10 cellular contexts compared by ENCODE assay signal in the genomic region with DNA sequence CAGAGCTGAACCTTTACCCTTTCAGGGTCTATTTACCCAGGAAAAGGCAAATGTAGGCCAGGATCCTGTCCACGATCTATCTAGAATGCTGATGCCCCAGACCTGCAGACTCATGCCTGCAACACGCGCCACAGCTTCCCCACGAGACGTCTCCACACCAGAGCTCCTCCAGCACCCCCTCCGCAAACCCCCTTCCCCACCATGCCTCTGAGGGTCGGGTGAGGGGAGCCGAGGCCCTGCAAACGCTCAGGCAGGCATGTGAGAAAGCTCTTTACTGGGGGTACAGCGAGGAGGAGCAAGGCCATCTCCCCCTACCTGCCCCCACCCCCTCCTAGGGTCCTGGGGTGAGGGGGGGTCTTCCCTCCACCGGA. TPM values are rescaled to one million over a fixed set of nuclear protein-coding genes. Genes with fewer than 3 reads are reported as not detected.
A peak's percentile ranks its signal among the peaks of the same experiment; 100 is the strongest.
DNase-seq lines count a peak whose midpoint lies in the region; TF ChIP-seq lines count a peak whose summit lies in the region.
"Had no signal": no experiment of that assay in that cellular context is flagged by ENCODE, and none has a peak within 500 bp of the region (broad histone marks: within the 10 kb centered on the region; RNA-seq: fewer than 3 reads in every experiment).

No MANE protein-coding gene starts in this region.

- no peaks in the 10 kb centered on the region for H3K79me2 ChIP-seq in fibroblast of lung (ENCODE audit: control insufficient read depth, insufficient read depth, low read length)

- H3K36me3 ChIP-seq in A673 (ENCODE audit: insufficient read depth, low read length, poor library complexity, severe bottlenecking) (peaks cover 4% of the 10 kb centered on the region), fibroblast of lung (ENCODE audit: control insufficient read depth, insufficient read depth, low read length) (peaks cover 13% of the 10 kb centered on the region), neuronal stem cell (replicated peaks in 1 of 2; ENCODE audit: control insufficient read depth in 2 of 2, insufficient read depth in 2 of 2, low read length in 2 of 2) (peaks cover 29 to 51% of the 10 kb centered on the region in 2 donors)

- no peak overlapping the region for H3K23ac ChIP-seq in neuronal stem cell (ENCODE audit: low read depth, low read length, poor library complexity)

- peak overlapping the region; percentile 15 for H3K18ac ChIP-seq in neuronal stem cell (ENCODE audit: low read length)

- H3K4me2 ChIP-seq in fibroblast of lung (ENCODE audit: extremely low read depth, insufficient read depth, low read length), result peak overlapping the region; percentile 82
- peak overlapping the region; percentile 48 for H3K4me2 ChIP-seq in neuronal stem cell (ENCODE audit: insufficient read depth, low read length, poor library complexity, severe bottlenecking)

- H2BK120ac ChIP-seq in neuronal stem cell (ENCODE audit: low read depth, low read length), result no peak overlapping the region

- H3K9ac ChIP-seq in fibroblast of lung (ENCODE audit: insufficient read depth, low read length), result no peak overlapping the region
- H3K9ac ChIP-seq in neuronal stem cell (ENCODE audit: low read depth, low read length, poor library complexity), result no peak overlapping the region

- no peak overlapping the region for H4K91ac ChIP-seq in neuronal stem cell (ENCODE audit: low read depth, low read length, poor library complexity)

- no peak overlapping the region for H2BK12ac ChIP-seq in neuronal stem cell (ENCODE audit: low read length)

- H2BK5ac ChIP-seq in neuronal stem cell (ENCODE audit: low read length), result no peak overlapping the region

- POLR2A ChIA-PET in A673 (lab: Charles Lee; ENCODE audit: low non-redundant PET), result no interaction called here

- intact Hi-C loops in A673 (cut with micrococcal nuclease; ENCODE audit: unreplicated experiment), result no loop called here

- no peaks in the 10 kb centered on the region for H4K20me1 ChIP-seq in fibroblast of lung (ENCODE audit: control insufficient read depth, extremely low read depth, insufficient read depth, low read length)

- H3K27ac ChIP-seq in A673 (ENCODE audit: low read depth, low read length, poor library complexity, severe bottlenecking) (peak overlapping the region; percentile 16), fibroblast of lung (ENCODE audit: insufficient read depth, low read length) (no peak overlapping the region), neuronal stem cell (replicated peaks; ENCODE audit: low read length) (peak overlapping the region; percentile 58)
- H3K27ac ChIP-seq: foreskin keratinocyte, SK-N-MC had no signal

- BruUV-seq in A673 (replicated peaks; lab: Mats Ljungman, UMichigan), result no TSS peak

- TF ChIP-seq CTCF in A673 (conservative IDR thresholded peaks at IDR 0.05; ENCODE audit: low read depth, low read length) (no peak), LNCaP clone FGC (IDR thresholded peaks at IDR 0.05; ENCODE audit: control insufficient read depth, extremely low read depth, insufficient read depth) (no peak), fibroblast of lung (conservative IDR thresholded peaks at IDR 0.05 in 1 of 2, IDR thresholded peaks at IDR 0.05 in 1 of 2; ENCODE audit: low read depth in 1 of 2, low read length in 2 of 2) (no peak)

- no peak overlapping the region for H2BK15ac ChIP-seq in neuronal stem cell (ENCODE audit: low read length)

- no peak overlapping the region for H2AK5ac ChIP-seq in neuronal stem cell (ENCODE audit: low read depth, low read length)

- H3K4me1 ChIP-seq in A673 (ENCODE audit: insufficient read depth, low read length, poor library complexity, severe bottlenecking) (no peaks in the 10 kb centered on the region), fibroblast of lung (ENCODE audit: control insufficient read depth, extremely low read depth, insufficient read depth, low read length) (peaks cover 2% of the 10 kb centered on the region), neuronal stem cell (ENCODE audit: control insufficient read depth in 2 of 2, insufficient read depth in 1 of 2, low read depth in 1 of 2, low read length in 2 of 2) (peaks cover 12 to 14% of the 10 kb centered on the region in 2 donors)
- H3K4me1 ChIP-seq: foreskin keratinocyte had no signal

- H3K9me3 ChIP-seq in A673 (ENCODE audit: low read depth, low read length, poor library complexity, severe bottlenecking), result no peaks in the 10 kb centered on the region
- H3K9me3 ChIP-seq in fibroblast of lung (ENCODE audit: control insufficient read depth, insufficient read depth, low read depth, low read length), result no peaks in the 10 kb centered on the region
- peaks cover 0 to 2% of the 10 kb centered on the region in 2 donors for H3K9me3 ChIP-seq in neuronal stem cell (replicated peaks in 1 of 2; ENCODE audit: control insufficient read depth in 2 of 2, insufficient read depth in 1 of 2, low read depth in 1 of 2, low read length in 2 of 2)

- DNase-seq in A673 (ENCODE audit: low spot score), result no peak
- no peak for DNase-seq in LNCaP clone FGC (ENCODE audit: low read depth)
- DNase-seq in fibroblast of lung (ENCODE audit: low read depth in 2 of 2), result no peak
- no peak for DNase-seq in neuronal stem cell (ENCODE audit: low spot score)
- DNase-seq in NCI-H1930 (lab: John Stamatoyannopoulos, UW), result no peak
- DNase-seq in DMS153 treated with DMSO at 0.1 percent for 48 hours (lab: John Stamatoyannopoulos, UW; ENCODE audit: unreplicated experiment), result no peak
- no peak for DNase-seq in cerebellum (ENCODE audit: low spot score)
- DNase-seq in stimulated activated CD4-positive, alpha-beta T cell treated with anti-CD3 and anti-CD28 coated beads, Interleukin-2, amount 100 ng/mL, for 48 hours, result no peak

- no CpG with 5 or more reads among the region's 11 CpGs for WGBS in neuronal stem cell (ENCODE audit: extremely low coverage in 2 of 2, insufficient read length in 2 of 2, insufficient replicate concordance in 1 of 2), 2 donors

- peaks cover 11% of the 10 kb centered on the region for H3K79me1 ChIP-seq in neuronal stem cell (ENCODE audit: low read depth, low read length)

- H2AFZ ChIP-seq in fibroblast of lung (ENCODE audit: low read length), result no peak overlapping the region
- peak overlapping the region; percentile 53 for H2AFZ ChIP-seq in neuronal stem cell (ENCODE audit: low read length)

- H4K8ac ChIP-seq in neuronal stem cell (ENCODE audit: low read depth, low read length), result no peak overlapping the region

- H3K27me3 ChIP-seq in A673 (replicated peaks; ENCODE audit: insufficient read depth, low read depth, low read length, poor library complexity), result no peaks in the 10 kb centered on the region
- no peaks in the 10 kb centered on the region for H3K27me3 ChIP-seq in fibroblast of lung (ENCODE audit: control insufficient read depth, insufficient read depth, low read length)
- H3K27me3 ChIP-seq in neuronal stem cell (ENCODE audit: control insufficient read depth in 3 of 3, insufficient read depth in 3 of 3, low read depth in 1 of 3, low read length in 3 of 3), result no peaks in the 10 kb centered on the region
- H3K27me3 ChIP-seq: foreskin keratinocyte had no signal

- H3K4ac ChIP-seq in neuronal stem cell (ENCODE audit: low read length), result no peak overlapping the region

- no peak overlapping the region for H3K4me3 ChIP-seq in A673 (ENCODE audit: low read depth, low read length, poor library complexity, severe bottlenecking)
- peak overlapping the region; percentile 94 for H3K4me3 ChIP-seq in LNCaP clone FGC (ENCODE audit: low read depth, low read length)
- H3K4me3 ChIP-seq in fibroblast of lung (replicated peaks in 1 of 4; ENCODE audit: control extremely low read depth in 1 of 4, insufficient read depth in 1 of 4, low read depth in 3 of 4, low read length in 4 of 4), result no peak overlapping the region
- H3K4me3 ChIP-seq in neuronal stem cell (ENCODE audit: low read length in 2 of 2), result no peak overlapping the region
- H3K4me3 ChIP-seq: SK-N-MC had no signal

- no peak overlapping the region for H3K14ac ChIP-seq in neuronal stem cell (ENCODE audit: low read length)

- CTCF ChIA-PET in A673 (lab: Charles Lee), result no interaction called here

RNA-seq across cellular contexts. Expression of gene DYRK1B, which starts 8.9 kb away (rescaled TPM):
- total RNA-seq in A673 (2021) (16.0 and 19.0 TPM in 2 replicates), fibroblast of lung (8.5 and 12.2 TPM in 2 replicates), cerebellum (20.1 TPM)
- polyA plus RNA-seq in fibroblast of lung, result 7.5 and 7.7 TPM in 2 replicates
- 9.8 and 11.9 TPM in 2 replicates for polyA plus RNA-seq in fibroblast of lung (2012)
- polyA minus RNA-seq in fibroblast of lung (ENCODE audit: low replicate concordance), result 22.3 and 50.9 TPM in 2 replicates
- 36.7 TPM for polyA plus RNA-seq in neuronal stem cell (2013, experiment 1 of 2)
- 35.1 TPM for polyA plus RNA-seq in neuronal stem cell (2013, experiment 2 of 2)

RNA-seq across cellular contexts. Expression of gene FBL, which starts 21.1 kb away (rescaled TPM):
- total RNA-seq in A673 (2021) (573 and 581 TPM in 2 replicates), fibroblast of lung (127 and 137 TPM in 2 replicates), cerebellum (96.6 TPM)
- 177 and 320 TPM in 2 replicates for polyA plus RNA-seq in fibroblast of lung
- 183 and 284 TPM in 2 replicates for polyA plus RNA-seq in fibroblast of lung (2012)
- 591 and 953 TPM in 2 replicates for polyA minus RNA-seq in fibroblast of lung (ENCODE audit: low replicate concordance)
- 435 TPM for polyA plus RNA-seq in neuronal stem cell (2013, experiment 1 of 2)
- polyA plus RNA-seq in neuronal stem cell (2013, experiment 2 of 2), result 415 TPM

RNA-seq across cellular contexts. Expression of gene LEUTX, which starts 46.4 kb away (rescaled TPM):
- total RNA-seq in A673 (2021) (not detected in 2 replicates), fibroblast of lung (not detected in 2 replicates), cerebellum (not detected)
- not detected in 2 replicates for polyA plus RNA-seq in fibroblast of lung
- not detected in 2 replicates for polyA plus RNA-seq in fibroblast of lung (2012)
- not detected in 2 replicates for polyA minus RNA-seq in fibroblast of lung (ENCODE audit: low replicate concordance)
- polyA plus RNA-seq in neuronal stem cell (2013, experiment 1 of 2), result not detected
- polyA plus RNA-seq in neuronal stem cell (2013, experiment 2 of 2), result not detected
- total RNA-seq: foreskin keratinocyte had no signal
- polyA plus RNA-seq: foreskin keratinocyte had no signal
